24 cellular contexts compared by ENCODE assay signal in genomic region chr17:61328351-61328750, GRCh38.
DNase-seq lines count a peak whose midpoint lies in the region; ATAC-seq, FAIRE-seq and TF ChIP-seq lines count a peak whose summit lies in the region.
"Had no signal": no experiment of that assay in that cellular context is flagged by ENCODE, and none has a peak within 500 bp of the region (broad histone marks: within the 10 kb centered on the region; RNA-seq: fewer than 3 reads in every experiment).

No MANE protein-coding gene starts in this region.

- H3K9me1 ChIP-seq in IMR-90 (ENCODE audit: insufficient read depth, low read length) = peaks cover 21% of the 10 kb centered on the region

- H4K5ac ChIP-seq in IMR-90 (ENCODE audit: low read depth, low read length) = no peak overlapping the region

- H2BK20ac ChIP-seq in IMR-90 (ENCODE audit: low read depth, low read length) = no peak overlapping the region

- H3K79me1 ChIP-seq in IMR-90 (ENCODE audit: low read depth in 1 of 2, low read length in 2 of 2) = peaks cover 0 to 9% of the 10 kb centered on the region in 2 experiments; a peak in 2 of 4 replicates

- peak overlapping the region; percentile 46; the same call in 1 of the 2 replicates for H2AK5ac ChIP-seq in IMR-90 (ENCODE audit: low read depth, low read length)

- CTCF ChIA-PET in IMR-90 (lab: Yijun Ruan, JAX) = no interaction called here

- H3K4me3 ChIP-seq in IMR-90 (ENCODE audit: insufficient read depth, low read depth, low read length) (no peak overlapping the region), liver (ENCODE audit: low read depth in 1 of 3, low read length in 3 of 3) (no peak overlapping the region), small intestine (ENCODE audit: low read depth in 1 of 2, low read length in 2 of 2) (no peak overlapping the region), testis (no peak overlapping the region)
- H3K4me3 ChIP-seq: A549; BLaER1 treated with 17β-estradiol and CSF1 and Interleukin-3, amounts not matched to agents 10 nM and 100 nM had no signal

- no peak overlapping the region for H4K8ac ChIP-seq in IMR-90 (ENCODE audit: low read depth in 2 of 2, low read length in 2 of 2)

- no peak for TF ChIP-seq RAD21 in IMR-90 (IDR thresholded peaks at IDR 0.05; ENCODE audit: low read length)
- no peak for TF ChIP-seq RAD21 in liver (IDR thresholded peaks at IDR 0.05)

- intact Hi-C loops in IMR-90 (cut with micrococcal nuclease) (loop anchor here (5.0 kb wide), 1 partner anchor 651 kb away; the partner anchor contains the start of gene BCAS3), left colon (cut with DNase I, micrococcal nuclease) (no loop called here), testis (cut with DNase I; ENCODE audit: low total_unique reads) (no loop called here)

- H2BK120ac ChIP-seq in IMR-90 (ENCODE audit: low read depth, low read length) = no peak overlapping the region

- H3K9ac ChIP-seq in IMR-90 (ENCODE audit: low read depth, low read length) (no peak overlapping the region), liver (ENCODE audit: low read depth in 1 of 2, low read length in 2 of 2) (no peak overlapping the region)
- H3K9ac ChIP-seq: BLaER1 treated with 17β-estradiol and CSF1 and Interleukin-3, amounts not matched to agents 10 nM and 100 nM had no signal

- no peak overlapping the region for H4K91ac ChIP-seq in IMR-90 (ENCODE audit: insufficient read depth, low read depth, low read length)

- WGBS in IMR-90 (ENCODE audit: extremely low coverage in 2 of 2, insufficient read length in 1 of 2), 2 experiments = 100% methylated on average over 1 of the region's 6 CpGs; no CpG with 5 or more reads in 1 of the 2 experiments
- 88% methylated on average over 6 of the region's 6 CpGs for WGBS in liver
- 62 to 84% (median 66%) methylated on average over 6 of the region's 6 CpGs for WGBS in small intestine, 3 donors
- WGBS in testis, 2 donors = 95 to 96% methylated on average over 6 of the region's 6 CpGs

- no peak overlapping the region for H3K4ac ChIP-seq in IMR-90 (ENCODE audit: low read depth, low read length)

- no peaks in the 10 kb centered on the region for H3K36me3 ChIP-seq in IMR-90 (ENCODE audit: control insufficient read depth, insufficient read depth, low read length)
- no peaks in the 10 kb centered on the region for H3K36me3 ChIP-seq in liver (ENCODE audit: control insufficient read depth in 4 of 4, insufficient read depth in 3 of 4, low read depth in 1 of 4, low read length in 3 of 4)
- H3K36me3 ChIP-seq in small intestine (ENCODE audit: control insufficient read depth in 2 of 2, insufficient read depth in 2 of 2, low read length in 2 of 2) = no peaks in the 10 kb centered on the region
- H3K36me3 ChIP-seq in testis (ENCODE audit: low read depth, missing control alignments) = no peaks in the 10 kb centered on the region
- H3K36me3 ChIP-seq: BLaER1 treated with 17β-estradiol and CSF1 and Interleukin-3, amounts not matched to agents 10 nM and 100 nM had no signal

- peaks cover 0 to 5% of the 10 kb centered on the region in 2 donors for H3K4me1 Mint-ChIP-seq in natural killer cell treated with Interleukin-12 subunit alpha and Interleukin-12 subunit beta and Interleukin-15 and Interleukin-18, amount 100 ng/mL, for 72 hours (ENCODE audit: low read depth in 2 of 2)
- H3K4me1 Mint-ChIP-seq: B cell had no signal

- dilution Hi-C loops in IMR-90 (cut with HindIII; ENCODE audit: low sequenced_read_pairs, unreplicated experiment) = no loop called here

- TF ChIP-seq POLR2A in IMR-90 (IDR thresholded peaks at IDR 0.05; ENCODE audit: low read depth, low read length) = no peak
- TF ChIP-seq POLR2A in testis (IDR thresholded peaks at IDR 0.05) = no peak

- H2BK15ac ChIP-seq in IMR-90 (ENCODE audit: low read depth, low read length) = no peak overlapping the region

- no peak for FAIRE-seq in small intestine (lab: Jason Lieb, UNC)
- FAIRE-seq: A549, D721Med, G401.6, GM12891, GM19239 had no signal

- H2AK9ac ChIP-seq in IMR-90 (replicated peaks; ENCODE audit: low read depth, low read length, poor library complexity) = no peak overlapping the region

- H3K4me1 ChIP-seq in IMR-90 (ENCODE audit: control insufficient read depth, insufficient read depth, low read length) (peaks cover 20% of the 10 kb centered on the region), liver (ENCODE audit: control insufficient read depth in 4 of 4, insufficient read depth in 4 of 4, low read length in 3 of 4) (peaks cover 0 to 3% (median 0%) of the 10 kb centered on the region in 4 donors), small intestine (ENCODE audit: control insufficient read depth in 2 of 2, insufficient read depth in 1 of 2, low read depth in 1 of 2, low read length in 1 of 2) (no peaks in the 10 kb centered on the region), testis (peaks cover 36% of the 10 kb centered on the region)

- BruUV-seq in IMR-90 (replicated peaks; lab: Mats Ljungman, UMichigan) = no TSS peak

- H3K27me3 Mint-ChIP-seq in natural killer cell treated with Interleukin-12 subunit alpha and Interleukin-12 subunit beta and Interleukin-15 and Interleukin-18, amount 100 ng/mL, for 72 hours = no peaks in the 10 kb centered on the region
- H3K27me3 Mint-ChIP-seq: B cell; CD4-positive, alpha-beta T cell had no signal

- no peaks in the 10 kb centered on the region for H3K36me3 Mint-ChIP-seq in natural killer cell treated with Interleukin-12 subunit alpha and Interleukin-12 subunit beta and Interleukin-15 and Interleukin-18, amount 100 ng/mL, for 72 hours
- H3K36me3 Mint-ChIP-seq: CD8-positive, alpha-beta T cell had no signal

- H3K27me3 ChIP-seq in IMR-90 (ENCODE audit: control insufficient read depth, insufficient read depth, low read length) (no peaks in the 10 kb centered on the region), liver (ENCODE audit: control insufficient read depth in 4 of 4, insufficient read depth in 4 of 4, low read length in 3 of 4) (no peaks in the 10 kb centered on the region), small intestine (ENCODE audit: control insufficient read depth in 2 of 2, insufficient read depth in 2 of 2, low read length in 2 of 2) (no peaks in the 10 kb centered on the region), testis (no peaks in the 10 kb centered on the region)
- H3K27me3 ChIP-seq: BLaER1 treated with 17β-estradiol and CSF1 and Interleukin-3, amounts not matched to agents 10 nM and 100 nM had no signal

- no peak overlapping the region for H3K4me3 Mint-ChIP-seq in natural killer cell treated with Interleukin-12 subunit alpha and Interleukin-12 subunit beta and Interleukin-15 and Interleukin-18, amount 100 ng/mL, for 72 hours
- H3K4me3 Mint-ChIP-seq: B cell; CD4-positive, alpha-beta T cell; CD8-positive, alpha-beta T cell had no signal

- H3K9me3 ChIP-seq in IMR-90 (ENCODE audit: control insufficient read depth, insufficient read depth, low read length) (no peaks in the 10 kb centered on the region), liver (ENCODE audit: control insufficient read depth in 4 of 4, low read length in 3 of 4) (no peaks in the 10 kb centered on the region), small intestine (ENCODE audit: control insufficient read depth, low read depth) (no peaks in the 10 kb centered on the region), testis (no peaks in the 10 kb centered on the region)
- H3K9me3 ChIP-seq: A549; BLaER1 treated with 17β-estradiol and CSF1 and Interleukin-3, amounts not matched to agents 10 nM and 100 nM; Caco-2 had no signal

- no peak for TF ChIP-seq CTCF in IMR-90 (conservative IDR thresholded peaks at IDR 0.05; ENCODE audit: low read depth, low read length)
- no peak for TF ChIP-seq CTCF in liver (IDR thresholded peaks at IDR 0.05; ENCODE audit: low read depth, low read length, missing input control)
- no peak for TF ChIP-seq CTCF in testis (IDR thresholded peaks at IDR 0.05)

- H2AFZ ChIP-seq in IMR-90 (replicated peaks; ENCODE audit: low read length, poor library complexity) = no peak overlapping the region

- ATAC-seq in IMR-90 (ENCODE audit: low read depth) (no peak), left colon (peak; percentile 71)
- no peak for ATAC-seq in natural killer cell treated with Interleukin-12 subunit alpha and Interleukin-12 subunit beta and Interleukin-15 and Interleukin-18, amount 100 ng/mL, for 72 hours
- ATAC-seq: A549; CD8-positive, alpha-beta T cell had no signal

- H3K18ac ChIP-seq in IMR-90 (ENCODE audit: low read depth, low read length) = no peak overlapping the region

- H3K27ac ChIP-seq in IMR-90 (ENCODE audit: insufficient read depth, low read length) = no peak overlapping the region
- H3K27ac ChIP-seq in liver (ENCODE audit: low read depth in 1 of 2, low read length in 2 of 2) = no peak overlapping the region
- H3K27ac ChIP-seq in small intestine (ENCODE audit: low read depth in 1 of 2, low read length in 1 of 2) = no peak overlapping the region
- no peak overlapping the region for H3K27ac ChIP-seq in testis
- H3K27ac ChIP-seq: 22Rv1; A549; BLaER1 treated with 17β-estradiol and CSF1 and Interleukin-3, amounts not matched to agents 10 nM and 100 nM; C4-2B had no signal

- H2BK5ac ChIP-seq in IMR-90 (ENCODE audit: low read depth, low read length, poor library complexity, severe bottlenecking) = no peak overlapping the region

- H3K56ac ChIP-seq in IMR-90 (ENCODE audit: extremely low read depth, insufficient read depth, low read length) = no peak overlapping the region

- no peak for DNase-seq in IMR-90
- no peak for DNase-seq in left colon
- DNase-seq in small intestine = peak; percentile 61
- DNase-seq in natural killer cell treated with Interleukin-12 subunit alpha and Interleukin-12 subunit beta and Interleukin-15 and Interleukin-18, amount 100 ng/mL, for 72 hours (ENCODE audit: low spot score) = no peak
- no peak for DNase-seq in NK-92 (lab: John Stamatoyannopoulos, UW; ENCODE audit: unreplicated experiment)
- no peak for DNase-seq in epidermal melanocyte (ENCODE audit: insufficient read length, low spot score)
- no peak for DNase-seq in testis
- DNase-seq: AML-193; Caco-2; Calu3; CD4-positive, alpha-beta T cell; CD8-positive, alpha-beta T cell; DMS79 treated with DMSO at 0.1 percent for 48 hours; GF-D8 had no signal

- no peak overlapping the region for H3K27ac Mint-ChIP-seq in natural killer cell treated with Interleukin-12 subunit alpha and Interleukin-12 subunit beta and Interleukin-15 and Interleukin-18, amount 100 ng/mL, for 72 hours
- H3K27ac Mint-ChIP-seq: B cell; CD4-positive, alpha-beta T cell; CD8-positive, alpha-beta T cell had no signal

- H3K4me2 ChIP-seq in IMR-90 (ENCODE audit: low read depth, low read length) = no peak overlapping the region
- H3K4me2 ChIP-seq: A549; BLaER1 treated with 17β-estradiol and CSF1 and Interleukin-3, amounts not matched to agents 10 nM and 100 nM had no signal

- POLR2A ChIA-PET in IMR-90 (lab: Charles Lee; ENCODE audit: unreplicated experiment) = no interaction called here

- H3K23ac ChIP-seq in IMR-90 (ENCODE audit: low read depth, low read length) = no peak overlapping the region

- H4K20me1 ChIP-seq in IMR-90 (ENCODE audit: insufficient read depth, low read length) = no peaks in the 10 kb centered on the region
- H4K20me1 ChIP-seq: BLaER1 treated with 17β-estradiol and CSF1 and Interleukin-3, amounts not matched to agents 10 nM and 100 nM had no signal

- no peak overlapping the region for H3K14ac ChIP-seq in IMR-90 (replicated peaks; ENCODE audit: low read depth, low read length)

- in situ Hi-C loops in IMR-90 (cut with MboI; ENCODE audit: low sequenced_read_pairs) = no loop called here

- no peaks in the 10 kb centered on the region for H3K9me3 Mint-ChIP-seq in natural killer cell treated with Interleukin-12 subunit alpha and Interleukin-12 subunit beta and Interleukin-15 and Interleukin-18, amount 100 ng/mL, for 72 hours
- H3K9me3 Mint-ChIP-seq: CD4-positive, alpha-beta T cell; CD8-positive, alpha-beta T cell had no signal
